ENCODE assay signal across 22 cellular contexts in genomic region chr1:237220243-237220642, GRCh38.
A peak's percentile ranks its signal among the peaks of the same experiment; 100 is the strongest.
DNase-seq lines count a peak whose midpoint lies in the region; ATAC-seq and TF ChIP-seq lines count a peak whose summit lies in the region.
"Had no signal": no experiment of that assay in that cellular context is flagged by ENCODE, and none has a peak within 500 bp of the region (broad histone marks: within the 10 kb centered on the region; RNA-seq: fewer than 3 reads in every experiment).

No MANE protein-coding gene starts in this region.

- TF ChIP-seq POLR2A in body of pancreas (IDR thresholded peaks at IDR 0.05), result no peak

- no peak overlapping the region for H3K4me3 ChIP-seq in body of pancreas
- H3K4me3 ChIP-seq in heart right ventricle, result peak overlapping the region in 1 of 10 donors; percentile 13
- no peak overlapping the region for H3K4me3 ChIP-seq in rectal smooth muscle tissue (ENCODE audit: low read length)
- H3K4me3 ChIP-seq in mesenchymal stem cell (ENCODE audit: insufficient read depth in 1 of 2, low read depth in 1 of 2, low read length in 2 of 2), result no peak overlapping the region
- H3K4me3 ChIP-seq in effector memory CD4-positive, alpha-beta T cell (ENCODE audit: insufficient read depth, low read depth, low read length, poor library complexity, severe bottlenecking), result no peak overlapping the region
- H3K4me3 ChIP-seq: adrenal gland, GM23248, SJCRH30 had no signal

- DNase-seq in DMS 273 (lab: John Stamatoyannopoulos, UW; ENCODE audit: unreplicated experiment), result peak; percentile 91
- peak in 3 of 4 donors; percentile 7 to 37 (median 17) for DNase-seq in body of pancreas
- DNase-seq in heart right ventricle, result peak; percentile 24 to 49
- DNase-seq in activated CD8-positive, alpha-beta memory T cell treated with anti-CD3 and anti-CD28 coated beads, Interleukin-2, amount 50 U/mL, for 48 hours, result no peak
- no peak for DNase-seq in mesenchymal stem cell
- DNase-seq in effector memory CD4-positive, alpha-beta T cell, result no peak
- DNase-seq: activated CD4-positive, alpha-beta T cell treated with anti-CD3 and anti-CD28 coated beads, Interleukin-2, amount 50 U/mL, for 48 hours; activated T-cell treated with anti-CD3 and anti-CD28 coated beads for 4 hours; adrenal gland; erythroblast; GM23248; IMR-90; NCI-H1417 treated with DMSO at 0.1 percent for 48 hours; PC-3; SJCRH30; stimulated activated naive CD8-positive, alpha-beta T cell treated with anti-CD3 and anti-CD28 coated beads, Interleukin-15, Interleukin-2, amounts not matched to agents 100 U/mL and 50 U/mL, for 24 hours; T-helper 17 cell had no signal

- H2AFZ ChIP-seq in mesenchymal stem cell (ENCODE audit: low read depth, low read length), result no peak overlapping the region
- H2AFZ ChIP-seq: GM23248, parathyroid adenoma had no signal

- no peak overlapping the region for H3K9ac ChIP-seq in rectal smooth muscle tissue (ENCODE audit: low read length)
- H3K9ac ChIP-seq in mesenchymal stem cell (ENCODE audit: low read length), result no peak overlapping the region
- H3K9ac ChIP-seq: GM23248, parathyroid adenoma had no signal

- no peak overlapping the region for H2BK120ac ChIP-seq in mesenchymal stem cell (ENCODE audit: low read depth, low read length)

- ATAC-seq in body of pancreas, result no peak
- ATAC-seq in heart right ventricle, result peak; percentile 52 to 76 (median 64)
- ATAC-seq in GM21526 (IDR thresholded peaks at IDR 0.05; ENCODE audit: low FRiP score, unreplicated experiment), result no peak
- ATAC-seq: natural killer cell treated with Interleukin-12 subunit alpha and Interleukin-12 subunit beta and Interleukin-15 and Interleukin-18, amount 100 ng/mL, for 72 hours; PC-3; stimulated activated naive CD8-positive, alpha-beta T cell treated with anti-CD3 and anti-CD28 coated beads, Interleukin-15, Interleukin-2, amounts not matched to agents 100 U/mL and 50 U/mL, for 24 hours; T-helper 17 cell had no signal

- H3K27ac ChIP-seq in body of pancreas (no peak overlapping the region), heart right ventricle (peak overlapping the region in 6 of 10 donors; percentile 3 to 49 (median 27)), rectal smooth muscle tissue (ENCODE audit: low read depth, low read length) (peak overlapping the region; percentile 22), mesenchymal stem cell (ENCODE audit: low read length, poor library complexity, severe bottlenecking) (no peak overlapping the region)
- H3K27ac ChIP-seq in effector memory CD4-positive, alpha-beta T cell (ENCODE audit: insufficient read depth, low read length, poor library complexity, severe bottlenecking), result no peak overlapping the region
- H3K27ac ChIP-seq: adrenal gland, GM23248, parathyroid adenoma, SJCRH30, VCaP had no signal

- H3K18ac ChIP-seq in mesenchymal stem cell (ENCODE audit: low read depth in 1 of 2, low read length in 2 of 2), result no peak overlapping the region

- no peak overlapping the region for H2AK5ac ChIP-seq in mesenchymal stem cell (ENCODE audit: low read length, severe bottlenecking)

- no peak overlapping the region for H2BK12ac ChIP-seq in mesenchymal stem cell (ENCODE audit: low read length in 2 of 2)

- H3K36me3 ChIP-seq in body of pancreas (replicated peaks in 1 of 2; ENCODE audit: insufficient read depth in 1 of 2, low read depth in 2 of 2) (no peaks in the 10 kb centered on the region), heart right ventricle (no peaks in the 10 kb centered on the region), rectal smooth muscle tissue (ENCODE audit: control insufficient read depth, insufficient read depth, low read length) (no peaks in the 10 kb centered on the region), mesenchymal stem cell (ENCODE audit: control insufficient read depth in 1 of 2, insufficient read depth in 2 of 2, low read depth in 1 of 2, low read length in 2 of 2) (no peaks in the 10 kb centered on the region)
- no peaks in the 10 kb centered on the region for H3K36me3 ChIP-seq in effector memory CD4-positive, alpha-beta T cell (ENCODE audit: control insufficient read depth, insufficient read depth, low read length)
- H3K36me3 ChIP-seq: adrenal gland, SJCRH30 had no signal

- TF ChIP-seq CTCF in body of pancreas (IDR thresholded peaks at IDR 0.05), result no peak
- TF ChIP-seq CTCF in heart right ventricle (IDR thresholded peaks at IDR 0.05), result peak in 3 of 9 donors; percentile 21 to 24 (median 22)

- H3K4me1 ChIP-seq in body of pancreas (no peaks in the 10 kb centered on the region), heart right ventricle (peaks cover 3 to 99% (median 48%) of the 10 kb centered on the region in 9 donors), rectal smooth muscle tissue (ENCODE audit: control insufficient read depth, insufficient read depth, low read length) (peaks cover 8% of the 10 kb centered on the region), mesenchymal stem cell (ENCODE audit: control insufficient read depth, insufficient read depth, low read depth, low read length) (no peaks in the 10 kb centered on the region)
- H3K4me1 ChIP-seq in effector memory CD4-positive, alpha-beta T cell (ENCODE audit: control insufficient read depth, insufficient read depth, low read length, poor library complexity, severe bottlenecking), result no peaks in the 10 kb centered on the region
- H3K4me1 ChIP-seq: adrenal gland, parathyroid adenoma, SJCRH30 had no signal

- H4K8ac ChIP-seq in mesenchymal stem cell (ENCODE audit: low read length), result no peak overlapping the region

- H3K9me3 ChIP-seq in body of pancreas (no peaks in the 10 kb centered on the region), heart right ventricle (no peaks in the 10 kb centered on the region), mesenchymal stem cell (ENCODE audit: control insufficient read depth, low read length) (no peaks in the 10 kb centered on the region)
- no peaks in the 10 kb centered on the region for H3K9me3 ChIP-seq in effector memory CD4-positive, alpha-beta T cell (ENCODE audit: control insufficient read depth, low read length)
- H3K9me3 ChIP-seq: adrenal gland, SJCRH30 had no signal

- no peaks in the 10 kb centered on the region for H3K27me3 ChIP-seq in body of pancreas
- no peaks in the 10 kb centered on the region for H3K27me3 ChIP-seq in heart right ventricle
- H3K27me3 ChIP-seq in rectal smooth muscle tissue (ENCODE audit: control insufficient read depth, insufficient read depth, low read length), result no peaks in the 10 kb centered on the region
- no peaks in the 10 kb centered on the region for H3K27me3 ChIP-seq in mesenchymal stem cell (ENCODE audit: control insufficient read depth in 1 of 2, insufficient read depth in 1 of 2, low read length in 2 of 2)
- no peaks in the 10 kb centered on the region for H3K27me3 ChIP-seq in effector memory CD4-positive, alpha-beta T cell (replicated peaks; ENCODE audit: control insufficient read depth, insufficient read depth, low read length, poor library complexity, severe bottlenecking)
- H3K27me3 ChIP-seq: adrenal gland, SJCRH30 had no signal

- no peaks in the 10 kb centered on the region for H3K79me1 ChIP-seq in mesenchymal stem cell (replicated peaks; ENCODE audit: low read length, poor library complexity, severe bottlenecking)

- no peak overlapping the region for H2BK5ac ChIP-seq in mesenchymal stem cell (ENCODE audit: low read depth, low read length, poor library complexity, severe bottlenecking)

- no peak overlapping the region for H3K4ac ChIP-seq in mesenchymal stem cell (ENCODE audit: low read depth in 1 of 2, low read length in 2 of 2)

- H3K23ac ChIP-seq in mesenchymal stem cell (ENCODE audit: low read length in 2 of 2), result no peak overlapping the region

- intact Hi-C loops in body of pancreas (cut with DNase I) (no loop called here), heart right ventricle (cut with DNase I) (no loop called here)

- H3K4me2 ChIP-seq in mesenchymal stem cell (ENCODE audit: low read length, poor library complexity, severe bottlenecking), result no peak overlapping the region

- no peak overlapping the region for H2BK15ac ChIP-seq in mesenchymal stem cell (ENCODE audit: low read depth, poor library complexity, severe bottlenecking)

- no peak overlapping the region for H4K91ac ChIP-seq in mesenchymal stem cell (ENCODE audit: low read length)

- WGBS in body of pancreas, 2 donors, result 45 to 48% methylated on average over 7 to 8 of the region's 8 CpGs
- 26 to 32% methylated on average over 8 of the region's 8 CpGs for WGBS in heart right ventricle, 2 donors
- WGBS in mesenchymal stem cell, result 57% methylated on average over 8 of the region's 8 CpGs

- no peak overlapping the region for H3K14ac ChIP-seq in mesenchymal stem cell (ENCODE audit: low read length in 2 of 2)

Comparison
In these comparisons a context has a peak if more than half of its experiments do, and no peak if none do; other contexts are left out.
1. DNase-seq: peak in DMS 273 (single experiment), body of pancreas (3 of 4) and heart right ventricle (2 of 2); none in activated CD8-positive, alpha-beta memory T cell treated with anti-CD3 and anti-CD28 coated beads, Interleukin-2, amount 50 U/mL, for 48 hours (single experiment), mesenchymal stem cell (single experiment) and effector memory CD4-positive, alpha-beta T cell (0 of 3).
2. ATAC-seq: peak in heart right ventricle (8 of 8); none in body of pancreas (single experiment) and GM21526 (single experiment).
3. H3K27ac ChIP-seq: peak in heart right ventricle (6 of 10) and rectal smooth muscle tissue (single experiment); none in body of pancreas (0 of 4), mesenchymal stem cell (single experiment) and effector memory CD4-positive, alpha-beta T cell (single experiment).